In the genomic region with DNA sequence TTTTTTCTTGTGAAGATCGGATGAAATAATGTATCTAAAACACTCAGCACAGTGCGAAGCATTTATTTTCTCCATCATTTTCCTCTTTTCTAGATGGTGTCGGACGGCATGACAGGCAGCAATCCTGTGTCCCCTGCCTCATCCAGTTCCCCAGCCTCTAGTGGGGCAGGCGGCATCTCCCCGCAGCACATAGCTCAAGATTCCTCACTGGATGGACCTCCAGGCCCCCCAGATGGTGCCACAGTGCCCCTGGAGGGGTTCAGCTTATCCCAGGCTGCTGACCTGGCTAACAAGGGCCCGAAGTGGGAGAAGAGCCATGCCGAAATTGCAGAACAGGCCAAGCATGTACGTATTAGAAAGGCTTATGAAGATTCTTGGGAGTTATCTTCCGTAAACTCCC, we compare ENCODE assay signal across 25 cellular contexts. TPM values are rescaled to one million over a fixed set of nuclear protein-coding genes. Genes with fewer than 3 reads are reported as not detected.
A peak's percentile ranks its signal among the peaks of the same experiment; 100 is the strongest.
DNase-seq lines count a peak whose midpoint lies in the region; ATAC-seq, FAIRE-seq and TF ChIP-seq lines count a peak whose summit lies in the region.
"Had no signal": no experiment of that assay in that cellular context is flagged by ENCODE, and none has a peak within 500 bp of the region (broad histone marks: within the 10 kb centered on the region; RNA-seq: fewer than 3 reads in every experiment).

No MANE protein-coding gene starts in this region.

- no peak overlapping the region for H3K4ac ChIP-seq in H1 (replicated peaks; ENCODE audit: insufficient read length, low read depth, low read length)

- TF ChIP-seq CTCF in right atrium auricular region (IDR thresholded peaks at IDR 0.05) (no peak), H1 (IDR thresholded peaks at IDR 0.05; ENCODE audit: control extremely low read depth in 1 of 3, insufficient read depth in 1 of 3, low read depth in 1 of 3, low read length in 3 of 3) (no peak), psoas muscle (IDR thresholded peaks at IDR 0.05) (no peak)

- H3K4me2 ChIP-seq in H1 (ENCODE audit: insufficient read depth in 1 of 2, low read depth in 2 of 2, low read length in 2 of 2), result no peak overlapping the region
- H3K4me2 ChIP-seq: A549; BLaER1 treated with 17β-estradiol and CSF1 and Interleukin-3, amounts not matched to agents 10 nM and 100 nM had no signal

- H3K9me3 ChIP-seq in right atrium auricular region (no peaks in the 10 kb centered on the region), H1 (ENCODE audit: insufficient read depth in 2 of 2, low read depth in 1 of 2, low read length in 1 of 2) (no peaks in the 10 kb centered on the region), psoas muscle (no peaks in the 10 kb centered on the region)
- H3K9me3 ChIP-seq: A549; BE2C; BLaER1 treated with 17β-estradiol and CSF1 and Interleukin-3, amounts not matched to agents 10 nM and 100 nM; HAP-1 had no signal

- POLR2A ChIA-PET in H1 (lab: Charles Lee; ENCODE audit: partially characterized antibody), result interaction anchor here (0.6 to 12.1 kb wide), 5 partner anchors 9 to 806 kb away, joined by 3 to 80 read pairs (median 3); a partner anchor contains a TSS

- no peak overlapping the region for H3K23ac ChIP-seq in H1 (ENCODE audit: insufficient read length)

- no peak overlapping the region for H2BK5ac ChIP-seq in H1 (ENCODE audit: low read depth, low read length)

- no peak overlapping the region for H4K5ac ChIP-seq in H1 (ENCODE audit: insufficient read length, low read depth, low read length)

- H3K79me2 ChIP-seq in H1 (ENCODE audit: control insufficient read depth in 1 of 2, insufficient read depth in 2 of 2, low read length in 2 of 2), result peaks cover 0 to 27% of the 10 kb centered on the region in 2 experiments; a peak in 3 of 4 replicates

- intact Hi-C loops in Right ventricle myocardium superior (cut with DNase I), result no loop called here
- intact Hi-C loops in posterior vena cava (cut with DNase I), result no loop called here
- intact Hi-C loops in psoas muscle (cut with DNase I), result loop anchor here in 1 of 2 donors (5.0 kb wide), 1 partner anchor 38 kb away; a partner anchor contains a TSS

- TF ChIP-seq POLR2A in H1 (IDR thresholded peaks at IDR 0.05; ENCODE audit: control extremely low read depth in 1 of 2, low read depth in 2 of 2, low read length in 2 of 2), result no peak

- H3K4me1 ChIP-seq in right atrium auricular region, result peaks cover 0 to 22% of the 10 kb centered on the region in 2 donors
- H3K4me1 ChIP-seq in H1 (replicated peaks in 1 of 4; ENCODE audit: control insufficient read depth in 3 of 4, insufficient read depth in 4 of 4, low read length in 3 of 4), result peaks cover 0 to 4% (median 3%) of the 10 kb centered on the region in 4 experiments; a peak in 5 of 7 replicates
- H3K4me1 ChIP-seq in psoas muscle, result peaks cover 17% of the 10 kb centered on the region
- H3K4me1 ChIP-seq: BE2C had no signal

- H3K27ac ChIP-seq in right atrium auricular region, result no peak overlapping the region
- H3K27ac ChIP-seq in H1 (ENCODE audit: low read depth, low read length), result no peak overlapping the region
- H3K27ac ChIP-seq in psoas muscle, result no peak overlapping the region
- H3K27ac ChIP-seq: A549; BLaER1 treated with 17β-estradiol and CSF1 and Interleukin-3, amounts not matched to agents 10 nM and 100 nM; GM23248 had no signal

- no peak overlapping the region for H4K91ac ChIP-seq in H1 (replicated peaks; ENCODE audit: insufficient read length, low read length)

- H3K27me3 ChIP-seq in right atrium auricular region (no peaks in the 10 kb centered on the region), H1 (replicated peaks in 1 of 4; ENCODE audit: control insufficient read depth in 3 of 4, extremely low read depth in 1 of 4, insufficient read depth in 3 of 4, low read length in 3 of 4) (no peaks in the 10 kb centered on the region), psoas muscle (ENCODE audit: insufficient read depth in 3 of 3, low read length in 2 of 3) (no peaks in the 10 kb centered on the region)
- H3K27me3 ChIP-seq: BE2C; BLaER1 treated with 17β-estradiol and CSF1 and Interleukin-3, amounts not matched to agents 10 nM and 100 nM had no signal

- peaks cover 3% of the 10 kb centered on the region for H3K23me2 ChIP-seq in H1 (ENCODE audit: low read depth, low read length)

- CTCF ChIA-PET in H1 (lab: Charles Lee; ENCODE audit: partially characterized antibody), result no interaction called here

- no peak for FAIRE-seq in H1 (lab: Jason Lieb, UNC)
- FAIRE-seq: A549, D721Med, GM12878, GM19239, H54 had no signal

- TF ChIP-seq EP300 in H1 (IDR thresholded peaks at IDR 0.05; ENCODE audit: borderline replicate concordance in 1 of 2, low read depth in 2 of 2, low read length in 2 of 2), result no peak

- no peak overlapping the region for H3K56ac ChIP-seq in H1 (replicated peaks; ENCODE audit: insufficient read length, low read depth, low read length)

- H3K79me1 ChIP-seq in H1 (ENCODE audit: low read depth, low read length), result peaks cover 8% of the 10 kb centered on the region; the same call in 1 of the 2 replicates

- no peak overlapping the region for H3K14ac ChIP-seq in H1 (ENCODE audit: insufficient read length)

- ATAC-seq in Right ventricle myocardium superior (ENCODE audit: poor library complexity), result no peak
- ATAC-seq in psoas muscle, result no peak
- ATAC-seq: A549, GM12878 had no signal

- H4K20me1 ChIP-seq in H1 (replicated peaks in 1 of 2; ENCODE audit: control insufficient read depth in 1 of 2, insufficient read depth in 2 of 2, low read length in 2 of 2), result peaks cover 7 to 17% of the 10 kb centered on the region in 2 experiments

- H2AFZ ChIP-seq in H1 (ENCODE audit: low read length), result no peak overlapping the region
- H2AFZ ChIP-seq: GM23248 had no signal

- TF ChIP-seq RAD21 in H1 (IDR thresholded peaks at IDR 0.05 in 1 of 2, conservative IDR thresholded peaks at IDR 0.05 in 1 of 2; ENCODE audit: low read depth in 2 of 2, low read length in 2 of 2), result no peak

- no peak overlapping the region for H2AK5ac ChIP-seq in H1 (ENCODE audit: low read depth, low read length)

- peak overlapping the region; percentile 41; the same call in 1 of the 2 replicates for H4K8ac ChIP-seq in H1 (ENCODE audit: extremely low read depth, insufficient read depth, low read length)

- H3K36me3 ChIP-seq in right atrium auricular region (peaks cover 85% of the 10 kb centered on the region), H1 (ENCODE audit: control insufficient read depth in 2 of 4, insufficient read depth in 4 of 4, low read length in 3 of 4) (peaks cover 27 to 58% (median 57%) of the 10 kb centered on the region in 4 experiments), psoas muscle (ENCODE audit: insufficient read depth in 1 of 2, low read depth in 1 of 2) (peaks cover 7 to 92% of the 10 kb centered on the region in 2 donors)

- H2BK20ac ChIP-seq in H1 (ENCODE audit: low read length), result no peak overlapping the region

- no peak overlapping the region for H2BK120ac ChIP-seq in H1 (replicated peaks; ENCODE audit: low read depth, low read length)

- H2BK12ac ChIP-seq in H1 (ENCODE audit: low read depth, low read length), result no peak overlapping the region

- H3K18ac ChIP-seq in H1 (ENCODE audit: extremely low read depth, low read length), result no peak overlapping the region

- no peak overlapping the region for H2BK15ac ChIP-seq in H1 (ENCODE audit: low read length)

- no peak overlapping the region for H3K9ac ChIP-seq in H1 (replicated peaks in 1 of 4; ENCODE audit: extremely low read depth in 1 of 4, low read depth in 3 of 4, low read length in 3 of 4)
- H3K9ac ChIP-seq: BLaER1 treated with 17β-estradiol and CSF1 and Interleukin-3, amounts not matched to agents 10 nM and 100 nM; GM23248 had no signal

- DNase-seq in Right ventricle myocardium superior (peak; percentile 15), right atrium auricular region (ENCODE audit: low spot score) (no peak), H1 (ENCODE audit: low read depth in 1 of 2, low spot score in 2 of 2) (no peak), posterior vena cava (ENCODE audit: low spot score) (peak; percentile 32), NCI-H2081 treated with DMSO at 0.1 percent for 48 hours (lab: John Stamatoyannopoulos, UW) (no peak), psoas muscle (no peak)
- DNase-seq: 8988T; ACHN; AML-193; BE2C; CD4-positive, alpha-beta T cell; CD8-positive, alpha-beta memory T cell; DMS 273 treated with DMSO at 0.1 percent for 48 hours; DMS79; EL; GDM1; GM23248; HFFc6 had no signal

- 88% methylated on average over 10 of the region's 10 CpGs; no CpG with 5 or more reads in 1 of the 2 experiments for WGBS in H1 (ENCODE audit: extremely low coverage in 1 of 2, insufficient coverage in 1 of 2, insufficient read length in 1 of 2, insufficient replicate concordance in 2 of 2, low coverage in 1 of 2, low lambda C conversion rate in 2 of 2, missing lambda C conversion rate in 1 of 2), 2 experiments
- WGBS in psoas muscle, 3 donors, result 92 to 94% (median 92%) methylated on average over 10 of the region's 10 CpGs

- no peak overlapping the region for H3K4me3 ChIP-seq in right atrium auricular region
- H3K4me3 ChIP-seq in H1 (ENCODE audit: extremely low read depth in 1 of 4, insufficient read depth in 2 of 4, low read depth in 3 of 4, low read length in 4 of 4), result no peak overlapping the region
- no peak overlapping the region for H3K4me3 ChIP-seq in psoas muscle
- H3K4me3 ChIP-seq: A549; BLaER1 treated with 17β-estradiol and CSF1 and Interleukin-3, amounts not matched to agents 10 nM and 100 nM; GM12878; GM23248; HAP-1 had no signal

RNA-seq across cellular contexts. Expression of a gene that starts 5.0 kb away (rescaled TPM):
- total RNA-seq in Right ventricle myocardium superior (36.7 TPM), right atrium auricular region (10 to 100 TPM; 22.5 to 25.0 TPM), posterior vena cava (10 to 100 TPM; 41.4 to 44.9 TPM), psoas muscle (10 to 100 TPM; 37.8 to 50.1 (median 45.2) TPM)
- total RNA-seq in H1 (2021; fragmentation: NEBNext Ultra II Directional; extraction: Animal tissue kit (Norgen Biotek cat#: 25700)), result 54.3 and 58.7 TPM in 2 replicates
- polyA plus RNA-seq in H1 (2011; rRNA removed) (5.5 and 9.5 TPM in 2 replicates), psoas muscle (10 to 100 TPM in 1 of 3 donors, 1 to 10 TPM in 2; 4.4 to 32.7 (median 4.5) TPM)
- polyA plus RNA-seq in H1 (2011; cell fraction: cytosol; rRNA removed), result 2.4 TPM
- polyA plus RNA-seq in H1 (2011; cell fraction: nucleus; rRNA removed), result 16.9 TPM
- polyA plus RNA-seq in H1 (2012, experiment 1 of 2), result 12.7 to 20.6 TPM (median 16.9 TPM) in 4 replicates
- polyA plus RNA-seq in H1 (2012, experiment 2 of 2), result 8.1 TPM
- polyA plus RNA-seq in H1 (2013, experiment 1 of 2), result 18.2 TPM
- polyA plus RNA-seq in H1 (2013, experiment 2 of 2), result 16.0 TPM
- 11.7 and 17.0 TPM in 2 replicates for polyA minus RNA-seq in H1 (2011; rRNA and poly(A)+ RNA removed)
- polyA minus RNA-seq in H1 (2011; cell fraction: cytosol; rRNA and poly(A)+ RNA removed), result 19.4 TPM
- polyA minus RNA-seq in H1 (2011; cell fraction: nucleus; rRNA and poly(A)+ RNA removed), result 27.4 TPM

RNA-seq across cellular contexts. Expression of a gene that starts 44.3 kb away (rescaled TPM):
- total RNA-seq in Right ventricle myocardium superior, result 13.4 TPM
- total RNA-seq in right atrium auricular region, result 10 to 100 TPM; 16.0 to 22.1 TPM
- 36.0 and 37.2 TPM in 2 replicates for total RNA-seq in H1 (2021; fragmentation: NEBNext Ultra II Directional; extraction: Animal tissue kit (Norgen Biotek cat#: 25700))
- polyA plus RNA-seq in H1 (2011; rRNA removed), result 53.4 and 63.9 TPM in 2 replicates
- polyA plus RNA-seq in H1 (2011; cell fraction: cytosol; rRNA removed), result 43.7 TPM
- 123 TPM for polyA plus RNA-seq in H1 (2011; cell fraction: nucleus; rRNA removed)
- polyA plus RNA-seq in H1 (2012, experiment 1 of 2), result 30.6 to 44.5 TPM (median 43.0 TPM) in 4 replicates
- 47.4 TPM for polyA plus RNA-seq in H1 (2012, experiment 2 of 2)
- polyA plus RNA-seq in H1 (2013, experiment 1 of 2), result 28.4 TPM
- polyA plus RNA-seq in H1 (2013, experiment 2 of 2), result 26.2 TPM
- 29.9 and 30.1 TPM in 2 replicates for polyA minus RNA-seq in H1 (2011; rRNA and poly(A)+ RNA removed)
- 10.9 TPM for polyA minus RNA-seq in H1 (2011; cell fraction: cytosol; rRNA and poly(A)+ RNA removed)
- polyA minus RNA-seq in H1 (2011; cell fraction: nucleus; rRNA and poly(A)+ RNA removed), result 43.9 TPM
- 10 to 100 TPM; 13.0 to 13.9 TPM for total RNA-seq in posterior vena cava
- 10 to 100 TPM; 10.1 to 13.5 (median 12.9) TPM for total RNA-seq in psoas muscle
- 10 to 100 TPM; 13.2 to 21.3 (median 13.8) TPM for polyA plus RNA-seq in psoas muscle

RNA-seq across cellular contexts. Expression of a gene that starts 45.7 kb away (rescaled TPM):
- total RNA-seq in Right ventricle myocardium superior (28.3 TPM), right atrium auricular region (10 to 100 TPM; 16.5 to 26.3 TPM), posterior vena cava (10 to 100 TPM; 42.3 to 42.5 TPM), psoas muscle (10 to 100 TPM; 31.2 to 58.5 (median 38.6) TPM)
- total RNA-seq in H1 (2021; fragmentation: NEBNext Ultra II Directional; extraction: Animal tissue kit (Norgen Biotek cat#: 25700)), result 12.9 and 13.9 TPM in 2 replicates
- polyA plus RNA-seq in H1 (2011; rRNA removed) (2.4 and 3.8 TPM in 2 replicates), psoas muscle (10 to 100 TPM; 24.8 to 35.5 (median 29.3) TPM)
- 2.2 TPM for polyA plus RNA-seq in H1 (2011; cell fraction: cytosol; rRNA removed)
- polyA plus RNA-seq in H1 (2011; cell fraction: nucleus; rRNA removed), result 20.7 TPM
- polyA plus RNA-seq in H1 (2012, experiment 1 of 2), result 7.4 to 11.7 TPM (median 9.5 TPM) in 4 replicates
- polyA plus RNA-seq in H1 (2012, experiment 2 of 2), result 6.9 TPM
- 9.1 TPM for polyA plus RNA-seq in H1 (2013, experiment 1 of 2)
- polyA plus RNA-seq in H1 (2013, experiment 2 of 2), result 8.2 TPM
- 2.0 and 3.6 TPM in 2 replicates for polyA minus RNA-seq in H1 (2011; rRNA and poly(A)+ RNA removed)
- 4.8 TPM for polyA minus RNA-seq in H1 (2011; cell fraction: cytosol; rRNA and poly(A)+ RNA removed)
- polyA minus RNA-seq in H1 (2011; cell fraction: nucleus; rRNA and poly(A)+ RNA removed), result 11.5 TPM

RNA-seq across cellular contexts. Expression of a gene that starts 53.2 kb away (rescaled TPM):
- total RNA-seq in Right ventricle myocardium superior (18.9 TPM), right atrium auricular region (10 to 100 TPM; 12.3 to 17.3 TPM), posterior vena cava (10 to 100 TPM; 34.5 to 38.5 TPM), psoas muscle (10 to 100 TPM; 13.4 to 26.4 (median 15.9) TPM)
- total RNA-seq in H1 (2021; fragmentation: NEBNext Ultra II Directional; extraction: Animal tissue kit (Norgen Biotek cat#: 25700)), result 16.1 and 18.9 TPM in 2 replicates
- polyA plus RNA-seq in H1 (2011; rRNA removed) (3.6 and 8.7 TPM in 2 replicates), psoas muscle (10 to 100 TPM; 23.8 to 26.8 (median 25.5) TPM)
- 2.8 TPM for polyA plus RNA-seq in H1 (2011; cell fraction: cytosol; rRNA removed)
- polyA plus RNA-seq in H1 (2011; cell fraction: nucleus; rRNA removed), result 13.6 TPM
- polyA plus RNA-seq in H1 (2012, experiment 1 of 2), result 10.6 to 13.7 TPM (median 12.0 TPM) in 4 replicates
- polyA plus RNA-seq in H1 (2012, experiment 2 of 2), result 11.9 TPM
- 17.6 TPM for polyA plus RNA-seq in H1 (2013, experiment 1 of 2)
- polyA plus RNA-seq in H1 (2013, experiment 2 of 2), result 17.2 TPM
- polyA minus RNA-seq in H1 (2011; rRNA and poly(A)+ RNA removed), result 1.1 and 2.8 TPM in 2 replicates
- polyA minus RNA-seq in H1 (2011; cell fraction: cytosol; rRNA and poly(A)+ RNA removed), result 5.3 TPM
- 10.0 TPM for polyA minus RNA-seq in H1 (2011; cell fraction: nucleus; rRNA and poly(A)+ RNA removed)

RNA-seq across cellular contexts. Expression of a gene that starts 57.9 kb away (rescaled TPM):
- total RNA-seq in Right ventricle myocardium superior, result 0.46 TPM
- total RNA-seq in right atrium auricular region, result under 1 TPM; 0.37 to 0.83 TPM
- 5.2 and 6.0 TPM in 2 replicates for total RNA-seq in H1 (2021; fragmentation: NEBNext Ultra II Directional; extraction: Animal tissue kit (Norgen Biotek cat#: 25700))
- 5.6 and 7.1 TPM in 2 replicates for polyA plus RNA-seq in H1 (2011; rRNA removed)
- 8.1 TPM for polyA plus RNA-seq in H1 (2011; cell fraction: cytosol; rRNA removed)
- polyA plus RNA-seq in H1 (2011; cell fraction: nucleus; rRNA removed), result 21.1 TPM
- polyA plus RNA-seq in H1 (2012, experiment 1 of 2), result 4.8 to 7.5 TPM (median 6.4 TPM) in 4 replicates
- 2.6 TPM for polyA plus RNA-seq in H1 (2012, experiment 2 of 2)
- 4.8 TPM for polyA plus RNA-seq in H1 (2013, experiment 1 of 2)
- 5.5 TPM for polyA plus RNA-seq in H1 (2013, experiment 2 of 2)
- 1.4 and 1.9 TPM in 2 replicates for polyA minus RNA-seq in H1 (2011; rRNA and poly(A)+ RNA removed)
- 3.4 TPM for polyA minus RNA-seq in H1 (2011; cell fraction: cytosol; rRNA and poly(A)+ RNA removed)
- 6.3 TPM for polyA minus RNA-seq in H1 (2011; cell fraction: nucleus; rRNA and poly(A)+ RNA removed)
- 1 to 10 TPM; 1.2 TPM for total RNA-seq in posterior vena cava
- 1 to 10 TPM in 1 of 4 donors, under 1 TPM in 3; 0.52 to 2.4 (median 0.78) TPM for total RNA-seq in psoas muscle
- polyA plus RNA-seq in psoas muscle, result 1 to 10 TPM in 1 of 3 donors, under 1 TPM in 2; 0.48 to 3.0 (median 0.63) TPM

Comparison
In these comparisons a context has a peak if more than half of its experiments do, and no peak if none do; other contexts are left out.
1. DNase-seq: peak in Right ventricle myocardium superior (single experiment) and posterior vena cava (single experiment); none in right atrium auricular region (single experiment), H1 (0 of 2), NCI-H2081 treated with DMSO at 0.1 percent for 48 hours (single experiment) and psoas muscle (0 of 2).